ENCODE assay signal across 26 cellular contexts in the genomic region with DNA sequence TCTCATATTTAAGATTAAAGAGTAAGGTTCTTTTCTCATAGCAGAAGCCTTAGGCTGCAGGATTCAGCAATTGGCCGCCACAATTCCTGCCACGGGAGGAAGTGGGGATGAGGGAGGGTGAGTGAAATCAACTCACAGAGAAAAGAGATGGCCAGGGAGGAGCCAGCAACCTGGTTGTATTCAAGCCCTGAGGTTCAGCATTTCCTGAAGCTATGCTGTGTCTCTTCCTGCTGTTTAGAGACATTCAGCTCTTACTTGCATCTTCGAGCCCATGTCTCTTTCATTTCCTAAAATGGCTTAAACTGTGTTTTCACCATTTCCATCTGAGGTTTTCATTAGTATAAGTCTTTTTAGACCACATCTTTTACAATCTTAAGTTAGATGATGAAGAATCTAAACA.
"Had no signal": no experiment of that assay in that cellular context is flagged by ENCODE, and none has a peak within 500 bp of the region (broad histone marks: within the 10 kb centered on the region; RNA-seq: fewer than 3 reads in every experiment).

No MANE protein-coding gene starts in this region.

- H3K4me1 Mint-ChIP-seq: stimulated activated effector memory CD8-positive, alpha-beta T cell treated with anti-CD3 and anti-CD28 coated beads, Interleukin-12 subunit alpha, Interleukin-12 subunit beta, amount 100 ng/mL, for 72 hours; stimulated activated naive B cell treated with anti-CD40 and anti-IgM and Interleukin-4, amounts not matched to agents 10 μg/mL and 1 μg/mL and 100 μg/mL, for 72 hours had no signal

- H3K27me3 ChIP-seq: neutrophil, pancreas, right lobe of liver, sigmoid colon, stomach, thyroid gland, tibial nerve, upper lobe of left lung, vagina had no signal

- DNase-seq: nephron progenitor cell; nucleus accumbens; pancreas; right cardiac atrium; right lobe of liver; sigmoid colon; small intestine; stimulated activated CD4-positive, alpha-beta T cell treated with anti-CD3 and anti-CD28 coated beads, Interleukin-15, amount 100 ng/mL, for 24 hours; stimulated activated CD4-positive, alpha-beta T cell treated with anti-CD3 and anti-CD28 coated beads, Interleukin-2, amount 100 ng/mL, for 24 hours; stimulated activated CD4-positive, alpha-beta T cell treated with anti-CD3 and anti-CD28 coated beads, Interleukin-2, amount 100 ng/mL, for 48 hours; stimulated activated CD4-positive, alpha-beta T cell treated with anti-CD3 and anti-CD28 coated beads, Interleukin-4, amount 100 ng/mL, for 24 hours; stimulated activated naive B cell treated with anti-CD40 and anti-IgM and Interleukin-4, amounts not matched to agents 10 μg/mL and 1 μg/mL and 100 μg/mL, for 72 hours; stimulated activated naive CD4-positive, alpha-beta T cell treated with Interleukin-2 at 50 U/mL for 16 hours; stomach; thyroid gland; trophoblast cell; upper lobe of left lung had no signal

- H3K4me3 Mint-ChIP-seq: natural killer cell treated with Interleukin-12 subunit alpha and Interleukin-12 subunit beta and Interleukin-15 and Interleukin-18, amount 100 ng/mL, for 72 hours; nephron progenitor cell; neural crest cell; stimulated activated effector memory CD8-positive, alpha-beta T cell treated with anti-CD3 and anti-CD28 coated beads, Interleukin-12 subunit alpha, Interleukin-12 subunit beta, amount 100 ng/mL, for 72 hours; stimulated activated naive B cell treated with anti-CD40 and anti-IgM and Interleukin-4, amounts not matched to agents 10 μg/mL and 1 μg/mL and 100 μg/mL, for 72 hours; stimulated activated naive CD8-positive, alpha-beta T cell treated with anti-CD3 and anti-CD28 coated beads, Interleukin-15, Interleukin-2, amounts not matched to agents 100 ng/mL and 50 ng/mL, for 24 hours had no signal

- H3K36me3 ChIP-seq: neutrophil, pancreas, prostate gland, right lobe of liver, sigmoid colon, stomach, thoracic aorta, thyroid gland, tibial nerve, upper lobe of left lung, vagina had no signal

- H3K36me3 Mint-ChIP-seq: natural killer cell treated with Interleukin-12 subunit alpha and Interleukin-12 subunit beta and Interleukin-15 and Interleukin-18, amount 100 ng/mL, for 72 hours; stimulated activated effector memory CD8-positive, alpha-beta T cell treated with anti-CD3 and anti-CD28 coated beads, Interleukin-12 subunit alpha, Interleukin-12 subunit beta, amount 100 ng/mL, for 72 hours; stimulated activated naive B cell treated with anti-CD40 and anti-IgM and Interleukin-4, amounts not matched to agents 10 μg/mL and 1 μg/mL and 100 μg/mL, for 72 hours had no signal

- H3K27ac Mint-ChIP-seq: natural killer cell treated with Interleukin-12 subunit alpha and Interleukin-12 subunit beta and Interleukin-15 and Interleukin-18, amount 100 ng/mL, for 72 hours; nephron progenitor cell; stimulated activated effector memory CD8-positive, alpha-beta T cell treated with anti-CD3 and anti-CD28 coated beads, Interleukin-12 subunit alpha, Interleukin-12 subunit beta, amount 100 ng/mL, for 72 hours; stimulated activated naive B cell treated with anti-CD40 and anti-IgM and Interleukin-4, amounts not matched to agents 10 μg/mL and 1 μg/mL and 100 μg/mL, for 72 hours; stimulated activated naive CD8-positive, alpha-beta T cell treated with anti-CD3 and anti-CD28 coated beads, Interleukin-15, Interleukin-2, amounts not matched to agents 100 ng/mL and 50 ng/mL, for 24 hours had no signal

- H3K27me3 Mint-ChIP-seq: natural killer cell treated with Interleukin-12 subunit alpha and Interleukin-12 subunit beta and Interleukin-15 and Interleukin-18, amount 100 ng/mL, for 72 hours; stimulated activated naive B cell treated with anti-CD40 and anti-IgM and Interleukin-4, amounts not matched to agents 10 μg/mL and 1 μg/mL and 100 μg/mL, for 72 hours; stimulated activated naive CD8-positive, alpha-beta T cell treated with anti-CD3 and anti-CD28 coated beads, Interleukin-15, Interleukin-2, amounts not matched to agents 100 ng/mL and 50 ng/mL, for 24 hours had no signal

- H3K4me1 ChIP-seq: pancreas, prostate gland, right lobe of liver, tibial nerve, vagina had no signal

- ATAC-seq: natural killer cell treated with Interleukin-12 subunit alpha and Interleukin-12 subunit beta and Interleukin-15 and Interleukin-18, amount 100 ng/mL, for 72 hours; pancreas; right cardiac atrium; right lobe of liver; stimulated activated effector memory CD8-positive, alpha-beta T cell treated with anti-CD3 and anti-CD28 coated beads, Interleukin-12 subunit alpha, Interleukin-12 subunit beta, amount 100 ng/mL, for 72 hours; stimulated activated naive B cell treated with anti-CD40 and anti-IgM and Interleukin-4, amounts not matched to agents 10 μg/mL and 1 μg/mL and 100 μg/mL, for 72 hours had no signal

- H3K27ac ChIP-seq: neutrophil, pancreas, prostate gland, right lobe of liver, sigmoid colon, stomach, thoracic aorta, thyroid gland, tibial nerve, upper lobe of left lung, vagina had no signal

- H3K9me3 ChIP-seq: neutrophil, pancreas, prostate gland, right lobe of liver, sigmoid colon, stomach, thoracic aorta, thyroid gland, tibial nerve, upper lobe of left lung, vagina had no signal

- H3K9me3 Mint-ChIP-seq: natural killer cell treated with Interleukin-12 subunit alpha and Interleukin-12 subunit beta and Interleukin-15 and Interleukin-18, amount 100 ng/mL, for 72 hours; nephron progenitor cell; neural crest cell; stimulated activated effector memory CD8-positive, alpha-beta T cell treated with anti-CD3 and anti-CD28 coated beads, Interleukin-12 subunit alpha, Interleukin-12 subunit beta, amount 100 ng/mL, for 72 hours; stimulated activated naive B cell treated with anti-CD40 and anti-IgM and Interleukin-4, amounts not matched to agents 10 μg/mL and 1 μg/mL and 100 μg/mL, for 72 hours had no signal

- H3K4me3 ChIP-seq: pancreas, prostate gland, right lobe of liver, sigmoid colon, stomach, thoracic aorta, thyroid gland, tibial nerve, upper lobe of left lung, vagina had no signal
